1 cellular context compared by ENCODE assay signal in the genomic region with DNA sequence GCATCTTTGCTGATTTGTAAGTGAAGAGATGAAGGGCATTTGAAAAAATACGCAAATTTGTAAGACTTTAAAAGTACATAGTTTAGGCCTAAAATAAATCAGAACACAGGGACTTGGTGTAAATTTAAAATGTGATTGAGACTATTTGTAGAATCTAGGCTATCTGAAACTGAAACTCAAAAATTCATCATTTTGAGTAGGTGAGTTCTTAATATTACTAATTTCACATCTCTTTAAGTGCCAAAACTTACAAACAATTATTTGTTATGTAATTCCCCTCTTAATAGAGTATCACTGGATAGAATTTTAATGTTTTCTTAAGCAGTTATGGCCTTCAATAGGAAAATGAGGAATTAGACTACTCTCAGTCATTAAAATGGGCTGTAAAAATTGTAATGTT.
TF ChIP-seq lines count a peak whose summit lies in the region.

No MANE protein-coding gene starts in this region.

TF ChIP-seq in SK-N-SH treated with all-trans-retinoic acid at 6 μM for 48 hours, 23 proteins besides CTCF, POLR2A, EP300 and RAD21 (continued from another document):
- TF ChIP-seq TOX (CRISPR knock-in tag; IDR thresholded peaks at IDR 0.05; ENCODE audit: borderline replicate concordance) (no peak), SNAI2 (CRISPR knock-in tag; IDR thresholded peaks at IDR 0.05) (no peak), ZNF565 (CRISPR knock-in tag; conservative IDR thresholded peaks at IDR 0.05; ENCODE audit: low read depth) (no peak)
TF ChIP-seq in SK-N-SH treated with all-trans-retinoic acid at 6 μM for 48 hours: peak in this region for 0.
